In genomic region chr16:23452221-23452571, GRCh38 we compare ENCODE assay signal across 8 cellular contexts. TPM values are rescaled to one million over a fixed set of nuclear protein-coding genes. Genes with fewer than 3 reads are reported as not detected.
DNase-seq lines count a peak whose midpoint lies in the region; ATAC-seq and TF ChIP-seq lines count a peak whose summit lies in the region.

No MANE protein-coding gene starts in this region.

- no peak for DNase-seq in heart left ventricle
- no peak for DNase-seq in left ventricle myocardium superior
- no peak for DNase-seq in brain microvascular endothelial cell
- no peak for DNase-seq in mesothelial cell of epicardium (ENCODE audit: low spot score in 2 of 2, unreplicated experiment in 2 of 2)
- no peak for DNase-seq in EL
- no peak for DNase-seq in NCI-H146 treated with DMSO at 0.1 percent for 48 hours (lab: John Stamatoyannopoulos, UW; ENCODE audit: unreplicated experiment)
- no peak for DNase-seq in GM03348 (ENCODE audit: low spot score)

- H3K4me1 Mint-ChIP-seq in mesothelial cell of epicardium, result peaks cover 18% of the 10 kb centered on the region

- H3K27me3 Mint-ChIP-seq in mesothelial cell of epicardium (ENCODE audit: low read depth), result no peaks in the 10 kb centered on the region

- H3K4me3 ChIP-seq in heart left ventricle, result peak overlapping the region; percentile 64 to 97 (median 83)
- peak overlapping the region; percentile 96 for H3K4me3 ChIP-seq in brain microvascular endothelial cell (ENCODE audit: low read depth, low read length)

- H3K4me1 ChIP-seq in heart left ventricle, result peaks cover 5 to 34% (median 19%) of the 10 kb centered on the region in 12 donors

- ATAC-seq in heart left ventricle (no peak), left ventricle myocardium superior (no peak), GM21717 (IDR thresholded peaks at IDR 0.05; ENCODE audit: unreplicated experiment) (no peak)

- TF ChIP-seq CTCF in heart left ventricle (IDR thresholded peaks at IDR 0.05) (no peak), brain microvascular endothelial cell (IDR thresholded peaks at IDR 0.05; ENCODE audit: low read depth, low read length, missing control alignments) (no peak), mesothelial cell of epicardium (IDR thresholded peaks at IDR 0.05; ENCODE audit: unreplicated experiment) (no peak)

- no peaks in the 10 kb centered on the region for H3K9me3 Mint-ChIP-seq in mesothelial cell of epicardium

- H3K4me3 Mint-ChIP-seq in mesothelial cell of epicardium, result peak overlapping the region; percentile 98

- H3K36me3 ChIP-seq in heart left ventricle, result peaks cover 0 to 16% (median 0%) of the 10 kb centered on the region in 9 donors
- peaks cover 3% of the 10 kb centered on the region for H3K36me3 ChIP-seq in brain microvascular endothelial cell (replicated peaks)

- intact Hi-C loops in heart left ventricle (cut with DNase I), result loop anchor here in 4 of 10 donors (1.0 to 10.0 kb wide), 4 partner anchors 57 to 105 kb away; partner anchors contain the start of genes EARS2 (in 2 of the 4), UBFD1 (in 2 of the 4) and GGA2 (in 1 of the 4)
- intact Hi-C loops in left ventricle myocardium superior (cut with micrococcal nuclease), result no loop called here

- WGBS in heart left ventricle, 4 donors, result 3 to 8% (median 5%) methylated on average over 10 of the region's 10 CpGs

- H3K27ac ChIP-seq in heart left ventricle, result peak overlapping the region in 10 of 12 donors; percentile 75 to 95 (median 86)
- H3K27ac ChIP-seq in brain microvascular endothelial cell, result peak overlapping the region; percentile 72

- H3K36me3 Mint-ChIP-seq in mesothelial cell of epicardium, result no peaks in the 10 kb centered on the region

- H3K9me3 ChIP-seq in heart left ventricle, result no peaks in the 10 kb centered on the region

- no peak for TF ChIP-seq POLR2A in heart left ventricle (IDR thresholded peaks at IDR 0.05)

- in situ Hi-C loops in brain microvascular endothelial cell (cut with HindIII; ENCODE audit: low pct_ligation_motif_present, low sequenced_read_pairs), result no loop called here

- H3K27ac Mint-ChIP-seq in mesothelial cell of epicardium, result peak overlapping the region; percentile 93

- H3K27me3 ChIP-seq in heart left ventricle (no peaks in the 10 kb centered on the region), brain microvascular endothelial cell (replicated peaks) (no peaks in the 10 kb centered on the region)

RNA-seq across cellular contexts. Expression of gene COG7, which starts 0.8 kb away (rescaled TPM):
- total RNA-seq in heart left ventricle (10 to 100 TPM in 7 of 9 donors, 1 to 10 TPM in 2; 7.8 to 16.8 (median 12.2) TPM), left ventricle myocardium superior (11.3 TPM), mesothelial cell of epicardium (42.1 to 42.5 TPM (median 42.1 TPM) in 3 replicates)
- 10 to 100 TPM; 11.1 to 12.4 TPM for polyA plus RNA-seq in heart left ventricle

RNA-seq across cellular contexts. Expression of gene GGA2, which starts 58.1 kb away (rescaled TPM):
- total RNA-seq in heart left ventricle (10 to 100 TPM; 30.8 to 73.8 (median 47.5) TPM), left ventricle myocardium superior (52.1 TPM), mesothelial cell of epicardium (98.7 to 102 TPM (median 101 TPM) in 3 replicates)
- polyA plus RNA-seq in heart left ventricle, result 10 to 100 TPM; 17.9 to 20.0 TPM
